ENCODE assay signal across 19 cellular contexts in the genomic region with DNA sequence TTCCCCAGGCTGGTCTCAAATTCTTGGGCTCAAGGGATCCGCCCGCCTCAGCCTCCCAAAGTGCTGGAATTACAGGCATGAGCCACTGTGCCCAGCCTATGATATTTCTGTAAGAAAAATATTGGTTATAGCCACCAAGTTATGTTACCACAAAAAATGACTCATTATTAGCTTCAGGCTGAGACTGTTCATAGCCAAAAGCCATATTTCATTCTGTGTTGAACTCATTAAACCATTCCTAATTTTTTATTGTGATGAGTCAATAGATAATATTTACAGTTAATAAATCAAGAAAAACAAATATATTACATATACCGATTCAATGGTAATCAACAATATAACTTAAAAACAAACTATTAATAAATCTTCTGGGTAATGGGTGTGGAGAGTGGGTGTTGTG. TPM values are rescaled to one million over a fixed set of nuclear protein-coding genes. Genes with fewer than 3 reads are reported as not detected.
A peak's percentile ranks its signal among the peaks of the same experiment; 100 is the strongest.
DNase-seq lines count a peak whose midpoint lies in the region; ATAC-seq and TF ChIP-seq lines count a peak whose summit lies in the region.
"Had no signal": no experiment of that assay in that cellular context is flagged by ENCODE, and none has a peak within 500 bp of the region (broad histone marks: within the 10 kb centered on the region; RNA-seq: fewer than 3 reads in every experiment).

No MANE protein-coding gene starts in this region.

- H3K36me3 ChIP-seq in GM23248 (ENCODE audit: low read depth) (no peaks in the 10 kb centered on the region), tibial artery (no peaks in the 10 kb centered on the region)
- H3K36me3 ChIP-seq: SJCRH30, tibial nerve had no signal

- H3K27me3 ChIP-seq in GM23248 (replicated peaks; ENCODE audit: insufficient read depth) (peaks cover 49% of the 10 kb centered on the region), tibial artery (no peaks in the 10 kb centered on the region)
- H3K27me3 ChIP-seq: tibial nerve had no signal

- in situ Hi-C loops in GM23248 (cut with MboI), result no loop called here

- H3K4me1 ChIP-seq in GM23248 (ENCODE audit: insufficient read depth) (peaks cover 15% of the 10 kb centered on the region; the same call in 1 of the 2 replicates), tibial artery (peaks cover 0 to 16% (median 4%) of the 10 kb centered on the region in 4 donors)
- H3K4me1 ChIP-seq: SJCRH30, tibial nerve had no signal

- DNase-seq in GM23248 (peak; percentile 80), fibroblast of peridontal ligament (ENCODE audit: extremely low read depth) (peak; percentile 5), tibial artery (no peak), NAMALWA (ENCODE audit: low spot score) (no peak), NCI-H69 (lab: John Stamatoyannopoulos, UW) (no peak), inferior parietal cortex (ENCODE audit: extremely low spot score) (no peak), OCI-M1 (lab: John Stamatoyannopoulos, UW) (no peak)
- DNase-seq: activated gamma-delta T cell; CD4-positive, CD25-positive, alpha-beta regulatory T cell; DMS79; foreskin melanocyte; Karpas-422; naive thymus-derived CD8-positive, alpha-beta T cell; NCI-H1694; NCI-H446; SJCRH30 had no signal

- H3K9ac ChIP-seq in GM23248, result no peak overlapping the region

- H4K20me1 ChIP-seq in GM23248 (ENCODE audit: insufficient read depth), result no peaks in the 10 kb centered on the region

- intact Hi-C loops in tibial artery (cut with DNase I; ENCODE audit: low total_unique reads), result no loop called here

- H3K4me3 ChIP-seq in GM23248 (peak overlapping the region; percentile 41), tibial artery (peak overlapping the region in 1 of 2 donors; percentile 6)
- H3K4me3 ChIP-seq: SJCRH30, smooth muscle cell, tibial nerve had no signal

- H3K4me2 ChIP-seq in GM23248 (ENCODE audit: unreplicated experiment), result peak overlapping the region; percentile 47
- H3K4me2 ChIP-seq: smooth muscle cell had no signal

- H3K9me2 ChIP-seq in GM23248 (ENCODE audit: insufficient read depth), result no peaks in the 10 kb centered on the region

- H3K9me3 ChIP-seq in GM23248 (ENCODE audit: low read depth) (no peaks in the 10 kb centered on the region), tibial artery (no peaks in the 10 kb centered on the region)
- H3K9me3 ChIP-seq: SJCRH30, tibial nerve had no signal

- no peaks in the 10 kb centered on the region for H3K79me2 ChIP-seq in GM23248 (ENCODE audit: insufficient read depth)

- H3F3A ChIP-seq in GM23248 (ENCODE audit: insufficient read depth), result peaks cover 21% of the 10 kb centered on the region

- ATAC-seq in SK-N-SH treated with all-trans-retinoic acid at 6 μM for 48 hours, result peak; percentile 75
- ATAC-seq: naive thymus-derived CD8-positive, alpha-beta T cell had no signal

- TF ChIP-seq CTCF in tibial artery (IDR thresholded peaks at IDR 0.05), result no peak

- no peak overlapping the region for H2AFZ ChIP-seq in GM23248

- H3K27ac ChIP-seq in GM23248 (peak overlapping the region; percentile 66), tibial artery (peak overlapping the region; percentile 7 to 23)
- H3K27ac ChIP-seq: SJCRH30, tibial nerve had no signal

- WGBS in GM23248 (ENCODE audit: low coverage in 1 of 2, low lambda C conversion rate in 2 of 2, missing lambda C conversion rate in 2 of 2), 2 experiments, result 3 to 5% methylated on average over 3 of the region's 3 CpGs

TF ChIP-seq in SK-N-SH treated with all-trans-retinoic acid at 6 μM for 48 hours, 23 proteins besides CTCF, POLR2A, EP300 and RAD21:
- TF ChIP-seq CSDC2 (CRISPR knock-in tag; IDR thresholded peaks at IDR 0.05) (no peak), OSR1 (CRISPR knock-in tag; IDR thresholded peaks at IDR 0.05) (no peak)

RNA-seq across cellular contexts. Expression of gene SLC30A4, which starts 27.3 kb away (rescaled TPM):
- 6.5 and 7.8 TPM in 2 replicates for total RNA-seq in GM23248 (2014; rRNA removed; shearing (Covaris generic))
- 6.3 and 6.4 TPM in 2 replicates for polyA plus RNA-seq in GM23248 (2016; fragmentation: Nextera tagmentation; extraction: Ambion mirVana)

RNA-seq across cellular contexts. Expression of gene BLOC1S6, which starts 37.3 kb away (rescaled TPM):
- 68.4 and 79.4 TPM in 2 replicates for total RNA-seq in GM23248 (2014; rRNA removed; shearing (Covaris generic))
- 46.3 and 47.6 TPM in 2 replicates for polyA plus RNA-seq in GM23248 (2016; fragmentation: Nextera tagmentation; extraction: Ambion mirVana)

Comparison
In these comparisons a context has a peak if more than half of its experiments do, and no peak if none do; other contexts are left out.
1. DNase-seq: peak in GM23248 (single experiment) and fibroblast of peridontal ligament (single experiment); none in tibial artery (0 of 2), NAMALWA (single experiment), NCI-H69 (single experiment), inferior parietal cortex (single experiment) and OCI-M1 (single experiment).